1 cellular context compared by ENCODE assay signal in the genomic region with DNA sequence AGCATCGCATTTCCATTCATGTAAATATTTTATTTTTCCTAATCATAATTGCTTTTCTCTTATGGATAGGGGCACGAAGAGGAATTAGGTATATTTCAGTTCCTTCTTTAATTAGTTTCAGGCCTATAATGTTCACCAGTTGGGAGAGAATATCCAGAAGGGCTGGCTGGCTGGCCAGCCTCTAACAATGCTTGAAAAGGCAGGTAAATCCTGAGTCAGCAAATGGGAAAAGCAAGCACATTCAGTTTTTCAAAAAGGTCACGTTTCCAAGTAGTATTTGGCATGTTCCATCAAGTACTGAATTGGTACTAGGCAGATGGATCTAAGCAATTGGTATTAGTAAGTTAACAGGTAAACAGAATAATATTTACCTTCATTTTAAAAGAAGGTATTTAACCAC.
TF ChIP-seq lines count a peak whose summit lies in the region.

No MANE protein-coding gene starts in this region.

TF ChIP-seq in HepG2, 621 proteins besides CTCF, POLR2A, EP300 and RAD21:
- TF ChIP-seq MAFK (conservative IDR thresholded peaks at IDR 0.05 in 1 of 2, IDR thresholded peaks at IDR 0.05 in 1 of 2; ENCODE audit: low read length in 2 of 2) (peak; percentile 85 to 92), ZFYVE20 (CRISPR knock-in tag; IDR thresholded peaks at IDR 0.05; ENCODE audit: borderline replicate concordance, low read depth) (no peak), MAFF (IDR thresholded peaks at IDR 0.05; ENCODE audit: low read depth, low read length) (peak; percentile 83), NR2F2 (IDR thresholded peaks at IDR 0.05; ENCODE audit: borderline replicate concordance, low read depth) (no peak), MLLT10 (CRISPR knock-in tag; IDR thresholded peaks at IDR 0.05) (no peak)
TF ChIP-seq in HepG2: peak in this region for 2.
